In the genomic region with DNA sequence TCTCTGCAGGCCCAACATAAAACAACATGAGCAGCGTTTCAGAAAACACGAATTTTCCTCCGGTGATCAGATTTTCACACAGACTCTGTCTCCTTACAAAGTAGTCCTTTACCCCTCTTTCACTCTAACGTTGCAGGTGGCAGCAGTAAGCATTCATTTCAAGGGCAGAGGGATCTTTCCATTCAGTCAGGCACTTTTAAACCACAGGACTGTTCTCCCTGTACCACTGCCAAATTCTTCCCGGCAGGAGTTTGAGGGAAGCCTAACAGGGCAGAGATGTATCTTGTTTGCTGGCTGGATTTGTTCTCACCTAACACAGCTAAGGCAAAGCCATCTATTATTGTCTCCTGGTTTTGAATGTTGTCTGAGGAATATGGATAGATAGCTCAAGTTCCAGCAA, we compare ENCODE assay signal across 19 cellular contexts.
DNase-seq lines count a peak whose midpoint lies in the region; ATAC-seq, FAIRE-seq and TF ChIP-seq lines count a peak whose summit lies in the region.
"Had no signal": no experiment of that assay in that cellular context is flagged by ENCODE, and none has a peak within 500 bp of the region (broad histone marks: within the 10 kb centered on the region; RNA-seq: fewer than 3 reads in every experiment).

No MANE protein-coding gene starts in this region.

- H3K36me3 ChIP-seq in left ventricle myocardium inferior (no peaks in the 10 kb centered on the region), keratinocyte (ENCODE audit: control insufficient read depth in 2 of 2, extremely low read depth in 1 of 2, insufficient read depth in 2 of 2, low read length in 2 of 2) (no peaks in the 10 kb centered on the region)
- H3K36me3 ChIP-seq: Peyer's patch, WERI-Rb-1 had no signal

- H3K27ac Mint-ChIP-seq in activated CD4-positive, alpha-beta T cell treated with anti-CD3 and anti-CD28 coated beads, Interleukin-2, amount 10 ng/mL, durations not matched to agents 24 days and 14 days: no peak overlapping the region
- H3K27ac Mint-ChIP-seq: activated T-helper 2 cell treated with anti-CD3 and anti-CD28 coated beads, Interferon-gamma antibody, Interleukin-2, Interleukin-4, amounts not matched to agents 10 μg/mL and 5 μg/mL and 100 μg/mL, durations not matched to agents 14 hours and 24 hours and 36 hours; natural killer cell treated with Interleukin-12 subunit alpha and Interleukin-12 subunit beta and Interleukin-15 and Interleukin-18, amount 100 ng/mL, for 72 hours had no signal

- H4K20me1 ChIP-seq in keratinocyte (ENCODE audit: control insufficient read depth, extremely low read depth, insufficient read depth, low read length): no peaks in the 10 kb centered on the region

- peak; percentile 29 for ATAC-seq in Right ventricle myocardium superior (ENCODE audit: poor library complexity)
- ATAC-seq in HG02610 (IDR thresholded peaks at IDR 0.05; ENCODE audit: unreplicated experiment): no peak
- ATAC-seq: natural killer cell treated with Interleukin-12 subunit alpha and Interleukin-12 subunit beta and Interleukin-15 and Interleukin-18, amount 100 ng/mL, for 72 hours; stimulated activated naive CD8-positive, alpha-beta T cell treated with anti-CD3 and anti-CD28 coated beads, Interleukin-15, Interleukin-2, amounts not matched to agents 100 U/mL and 50 U/mL, for 24 hours had no signal

- H3K79me2 ChIP-seq in keratinocyte (ENCODE audit: control insufficient read depth, insufficient read depth, low read length): no peaks in the 10 kb centered on the region

- H3K9me3 Mint-ChIP-seq in activated CD4-positive, alpha-beta T cell treated with anti-CD3 and anti-CD28 coated beads, Interleukin-2, amount 10 ng/mL, durations not matched to agents 24 days and 14 days: peaks cover 5% of the 10 kb centered on the region

- H3K4me1 ChIP-seq in left ventricle myocardium inferior: peaks cover 9% of the 10 kb centered on the region
- no peaks in the 10 kb centered on the region for H3K4me1 ChIP-seq in keratinocyte (ENCODE audit: control insufficient read depth, extremely low read depth, insufficient read depth, low read length)
- H3K4me1 ChIP-seq: Peyer's patch had no signal

- H3K9ac ChIP-seq in keratinocyte (ENCODE audit: control insufficient read depth, extremely low read depth, insufficient read depth, low read length): no peak overlapping the region

- H3K4me3 Mint-ChIP-seq in activated CD4-positive, alpha-beta T cell treated with anti-CD3 and anti-CD28 coated beads, Interleukin-2, amount 10 ng/mL, durations not matched to agents 24 days and 14 days: no peak overlapping the region
- H3K4me3 Mint-ChIP-seq: natural killer cell treated with Interleukin-12 subunit alpha and Interleukin-12 subunit beta and Interleukin-15 and Interleukin-18, amount 100 ng/mL, for 72 hours had no signal

- FAIRE-seq in keratinocyte (lab: Jason Lieb, UNC) (no peak), urothelium cell line (lab: Jason Lieb, UNC) (no peak)
- FAIRE-seq: endothelial cell of umbilical vein, frontal cortex had no signal

- intact Hi-C loops in Right ventricle myocardium superior (cut with DNase I) (no loop called here), left ventricle myocardium inferior (cut with micrococcal nuclease) (no loop called here)
- intact Hi-C loops in activated CD4-positive, alpha-beta T cell treated with anti-CD3 and anti-CD28 coated beads, Interleukin-2, amount 10 ng/mL, durations not matched to agents 24 days and 14 days (cut with micrococcal nuclease): no loop called here

- TF ChIP-seq CTCF in left ventricle myocardium inferior (IDR thresholded peaks at IDR 0.05; ENCODE audit: borderline replicate concordance): no peak
- TF ChIP-seq CTCF in keratinocyte (optimal IDR thresholded peaks at IDR 0.05 in 1 of 3, IDR thresholded peaks at IDR 0.05 in 1 of 3, conservative IDR thresholded peaks at IDR 0.05 in 1 of 3; ENCODE audit: extremely low read depth in 1 of 3, insufficient read depth in 2 of 3, low read length in 3 of 3): no peak

- no peaks in the 10 kb centered on the region for H3K9me3 ChIP-seq in left ventricle myocardium inferior (replicated peaks)
- H3K9me3 ChIP-seq in keratinocyte (ENCODE audit: control insufficient read depth, low read depth, low read length): no peaks in the 10 kb centered on the region
- H3K9me3 ChIP-seq: Peyer's patch had no signal

- H3K4me3 ChIP-seq in left ventricle myocardium inferior (no peak overlapping the region), keratinocyte (ENCODE audit: control insufficient read depth in 2 of 3, extremely low read depth in 1 of 3, insufficient read depth in 2 of 3, low read depth in 1 of 3, low read length in 3 of 3) (no peak overlapping the region)
- H3K4me3 ChIP-seq: lung, Peyer's patch had no signal

- DNase-seq in Right ventricle myocardium superior (no peak), left ventricle myocardium inferior (no peak), OCI-M1 (lab: John Stamatoyannopoulos, UW) (peak; percentile 21), keratinocyte (ENCODE audit: low read depth, low spot score) (no peak), urothelium cell line (ENCODE audit: low spot score) (peak; percentile 23), epidermal melanocyte (ENCODE audit: insufficient read length, low spot score) (no peak)
- no peak for DNase-seq in activated CD4-positive, alpha-beta T cell treated with anti-CD3 and anti-CD28 coated beads, Interleukin-2, amount 10 ng/mL, durations not matched to agents 24 days and 14 days
- DNase-seq: DND-41; NCI-H1417 treated with DMSO at 0.1 percent for 48 hours; NCI-H510A treated with DMSO at 0.1 percent for 48 hours; Peyer's patch; stimulated activated naive CD8-positive, alpha-beta T cell treated with anti-CD3 and anti-CD28 coated beads, Interleukin-15, Interleukin-2, amounts not matched to agents 100 U/mL and 50 U/mL, for 24 hours; WERI-Rb-1 had no signal

- H3K36me3 Mint-ChIP-seq in activated CD4-positive, alpha-beta T cell treated with anti-CD3 and anti-CD28 coated beads, Interleukin-2, amount 10 ng/mL, durations not matched to agents 24 days and 14 days (ENCODE audit: low read depth): no peaks in the 10 kb centered on the region

- no peaks in the 10 kb centered on the region for H3K4me1 Mint-ChIP-seq in activated CD4-positive, alpha-beta T cell treated with anti-CD3 and anti-CD28 coated beads, Interleukin-2, amount 10 ng/mL, durations not matched to agents 24 days and 14 days

- peak overlapping the region; percentile 36 for H2AFZ ChIP-seq in keratinocyte (ENCODE audit: control insufficient read depth, low read length)

- dilution Hi-C loops in keratinocyte (cut with MboI; ENCODE audit: extremely low pct_ligation_motif_present, low sequenced_read_pairs): no loop called here

- H3K4me2 ChIP-seq in keratinocyte (ENCODE audit: control insufficient read depth, extremely low read depth, insufficient read depth, low read depth, low read length): no peak overlapping the region

- H3K27me3 Mint-ChIP-seq in activated CD4-positive, alpha-beta T cell treated with anti-CD3 and anti-CD28 coated beads, Interleukin-2, amount 10 ng/mL, durations not matched to agents 24 days and 14 days: no peaks in the 10 kb centered on the region
- H3K27me3 Mint-ChIP-seq: natural killer cell treated with Interleukin-12 subunit alpha and Interleukin-12 subunit beta and Interleukin-15 and Interleukin-18, amount 100 ng/mL, for 72 hours had no signal

- no peaks in the 10 kb centered on the region for H3K9me1 ChIP-seq in keratinocyte (ENCODE audit: control insufficient read depth, extremely low read depth, insufficient read depth, low read length)

- no peaks in the 10 kb centered on the region for H3K27me3 ChIP-seq in left ventricle myocardium inferior (ENCODE audit: low read depth)
- no peaks in the 10 kb centered on the region for H3K27me3 ChIP-seq in keratinocyte (ENCODE audit: control insufficient read depth, extremely low read depth, insufficient read depth, low read length)
- H3K27me3 ChIP-seq: Peyer's patch had no signal

- H3K27ac ChIP-seq in left ventricle myocardium inferior (replicated peaks): no peak overlapping the region
- H3K27ac ChIP-seq in keratinocyte (ENCODE audit: control insufficient read depth, insufficient read depth, low read length): no peak overlapping the region
- H3K27ac ChIP-seq: Peyer's patch, WERI-Rb-1 had no signal

Comparison
In these comparisons a context has a peak if more than half of its experiments do, and no peak if none do; other contexts are left out.
1. DNase-seq: peak in OCI-M1 (single experiment) and urothelium cell line (single experiment); none in Right ventricle myocardium superior (single experiment), left ventricle myocardium inferior (single experiment), keratinocyte (single experiment), epidermal melanocyte (single experiment) and activated CD4-positive, alpha-beta T cell treated with anti-CD3 and anti-CD28 coated beads, Interleukin-2, amount 10 ng/mL, durations not matched to agents 24 days and 14 days (single experiment).